ENCODE assay signal across 13 cellular contexts in the genomic region with DNA sequence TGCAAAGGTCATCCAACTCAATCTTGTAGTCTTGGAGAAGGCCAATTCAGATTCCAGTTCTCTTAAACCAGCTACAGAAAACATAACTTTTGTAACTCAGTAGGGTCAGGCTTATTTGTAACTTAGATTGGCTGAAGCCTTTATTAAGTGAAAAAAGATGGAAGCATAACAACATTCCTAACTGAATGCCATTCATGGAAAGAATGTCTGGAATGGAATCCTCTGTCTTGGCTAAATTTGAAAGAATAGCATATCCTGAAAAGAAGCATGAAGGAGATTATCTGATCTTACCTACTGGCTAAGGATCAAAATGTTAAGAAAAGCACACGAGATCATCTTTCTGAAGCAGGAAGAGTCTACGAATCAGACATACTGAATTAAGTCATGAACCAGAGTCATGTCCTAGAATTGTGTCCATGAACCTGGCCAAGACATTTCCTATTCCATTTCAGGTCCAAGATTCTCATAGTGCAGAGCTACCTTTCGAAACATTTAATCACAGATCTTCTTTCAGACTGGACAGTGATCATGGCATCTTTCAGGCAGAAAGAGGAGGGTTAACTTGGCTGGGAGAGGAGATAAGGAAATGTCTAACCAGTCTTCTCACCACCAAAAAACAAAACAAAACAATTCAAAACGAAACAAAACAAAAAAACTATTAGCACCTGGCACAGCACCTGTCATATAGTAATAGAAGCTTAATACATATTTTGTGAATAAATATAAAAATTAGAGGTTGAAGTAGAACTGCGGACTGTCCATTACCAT.
DNase-seq lines count a peak whose midpoint lies in the region; ATAC-seq and TF ChIP-seq lines count a peak whose summit lies in the region.
"Had no signal": no experiment of that assay in that cellular context is flagged by ENCODE, and none has a peak within 500 bp of the region (broad histone marks: within the 10 kb centered on the region; RNA-seq: fewer than 3 reads in every experiment).

No MANE protein-coding gene starts in this region.

- intact Hi-C loops in testis (cut with DNase I; ENCODE audit: low total_unique reads), result no loop called here

- TF ChIP-seq POLR2A in testis (IDR thresholded peaks at IDR 0.05), result no peak

- no peak overlapping the region for H2AFZ ChIP-seq in GM23338

- no peak for TF ChIP-seq CTCF in GM23338 (conservative IDR thresholded peaks at IDR 0.05; ENCODE audit: low read depth in 2 of 2)
- TF ChIP-seq CTCF in testis (IDR thresholded peaks at IDR 0.05), result no peak
- no peak for TF ChIP-seq CTCF in glutamatergic neuron (IDR thresholded peaks at IDR 0.05; ENCODE audit: partially characterized antibody, unreplicated experiment)

- H3F3A ChIP-seq in GM23338 (replicated peaks; ENCODE audit: low read depth), result no peaks in the 10 kb centered on the region

- peak overlapping the region; percentile 7 to 44 (median 38) for H3K27ac Mint-ChIP-seq in CD4-positive, CD25-positive, alpha-beta regulatory T cell
- H3K27ac Mint-ChIP-seq in GM23338 (no peak overlapping the region), glutamatergic neuron (ENCODE audit: unreplicated experiment) (no peak overlapping the region)
- H3K27ac Mint-ChIP-seq in naive thymus-derived CD8-positive, alpha-beta T cell, result peak overlapping the region in 9 of 10 donors; percentile 51 to 96 (median 84)
- H3K27ac Mint-ChIP-seq: dendritic cell treated with granulocyte-macrophage colony-stimulating factor and Interleukin-4, amounts not matched to agents 40 ng/mL and 50 ng/mL, for 4 days had no signal

- H3K27ac ChIP-seq in CD4-positive, CD25-positive, alpha-beta regulatory T cell (ENCODE audit: insufficient read depth, low read length, poor library complexity, severe bottlenecking), result no peak overlapping the region
- H3K27ac ChIP-seq in GM23338 (ENCODE audit: low read depth), result no peak overlapping the region
- no peak overlapping the region for H3K27ac ChIP-seq in testis

- H4K20me1 ChIP-seq in GM23338 (replicated peaks; ENCODE audit: insufficient read depth), result no peaks in the 10 kb centered on the region

- H3K9me3 ChIP-seq in CD4-positive, CD25-positive, alpha-beta regulatory T cell (ENCODE audit: control insufficient read depth in 2 of 2, low read length in 2 of 2), result no peaks in the 10 kb centered on the region
- H3K9me3 ChIP-seq in adipocyte (ENCODE audit: control insufficient read depth, low read length) (no peaks in the 10 kb centered on the region), testis (no peaks in the 10 kb centered on the region)
- H3K9me3 ChIP-seq: thoracic aorta had no signal

- peaks cover 27% of the 10 kb centered on the region for H3K4me1 ChIP-seq in CD4-positive, CD25-positive, alpha-beta regulatory T cell (ENCODE audit: control insufficient read depth, insufficient read depth, low read length, poor library complexity, severe bottlenecking)
- H3K4me1 ChIP-seq in GM23338 (ENCODE audit: insufficient read depth), result 0 out of 2 replicates have a peak, but pooled peaks cover 5% of the 10 kb centered on the region
- H3K4me1 ChIP-seq in adipocyte (ENCODE audit: control insufficient read depth, insufficient read depth, low read length), result peaks cover 40% of the 10 kb centered on the region
- peaks cover 6% of the 10 kb centered on the region for H3K4me1 ChIP-seq in testis

- H3K36me3 ChIP-seq in CD4-positive, CD25-positive, alpha-beta regulatory T cell (ENCODE audit: control insufficient read depth, insufficient read depth, low read length), result no peaks in the 10 kb centered on the region
- no peaks in the 10 kb centered on the region for H3K36me3 ChIP-seq in GM23338 (ENCODE audit: insufficient read depth)
- no peaks in the 10 kb centered on the region for H3K36me3 ChIP-seq in adipocyte (ENCODE audit: control insufficient read depth, insufficient read depth, low read length, severe bottlenecking)
- no peaks in the 10 kb centered on the region for H3K36me3 ChIP-seq in testis (ENCODE audit: low read depth, missing control alignments)
- H3K36me3 ChIP-seq: thoracic aorta had no signal

- H3K4me3 Mint-ChIP-seq in CD4-positive, CD25-positive, alpha-beta regulatory T cell, result peak overlapping the region in 3 of 4 donors; percentile 16 to 41 (median 36)
- H3K4me3 Mint-ChIP-seq in GM23338, result no peak overlapping the region
- peak overlapping the region in 9 of 10 donors; percentile 33 to 77 (median 57) for H3K4me3 Mint-ChIP-seq in naive thymus-derived CD8-positive, alpha-beta T cell
- no peak overlapping the region for H3K4me3 Mint-ChIP-seq in glutamatergic neuron (ENCODE audit: unreplicated experiment)
- H3K4me3 Mint-ChIP-seq: dendritic cell treated with granulocyte-macrophage colony-stimulating factor and Interleukin-4, amounts not matched to agents 40 ng/mL and 50 ng/mL, for 4 days had no signal

- POLR2A ChIA-PET in naive thymus-derived CD8-positive, alpha-beta T cell (lab: Charles Lee), result interaction anchor here (1.0 to 2.4 kb wide), 2 partner anchors 10 to 53 kb away, joined by 3 to 8 read pairs; no protein-coding TSS in a partner anchor

- no peaks in the 10 kb centered on the region for H3K36me3 Mint-ChIP-seq in CD4-positive, CD25-positive, alpha-beta regulatory T cell
- H3K36me3 Mint-ChIP-seq in GM23338 (ENCODE audit: low read depth) (peaks cover under 1% of the 10 kb centered on the region; the same call in 1 of the 3 replicates), glutamatergic neuron (ENCODE audit: unreplicated experiment) (peaks cover 2% of the 10 kb centered on the region)
- peaks cover 0 to 5% (median 0%) of the 10 kb centered on the region in 3 donors for H3K36me3 Mint-ChIP-seq in naive thymus-derived CD8-positive, alpha-beta T cell

- no peaks in the 10 kb centered on the region for H3K27me3 Mint-ChIP-seq in CD4-positive, CD25-positive, alpha-beta regulatory T cell
- H3K27me3 Mint-ChIP-seq in GM23338 (ENCODE audit: insufficient read depth, low read depth, poor library complexity) (peaks cover 3% of the 10 kb centered on the region), glutamatergic neuron (ENCODE audit: unreplicated experiment) (peaks cover 2% of the 10 kb centered on the region)
- H3K27me3 Mint-ChIP-seq in naive thymus-derived CD8-positive, alpha-beta T cell, result no peaks in the 10 kb centered on the region
- H3K27me3 Mint-ChIP-seq: dendritic cell treated with granulocyte-macrophage colony-stimulating factor and Interleukin-4, amounts not matched to agents 40 ng/mL and 50 ng/mL, for 4 days had no signal

- no peak for DNase-seq in CD4-positive, CD25-positive, alpha-beta regulatory T cell
- DNase-seq in GM23338 (ENCODE audit: low spot score) (peak; percentile 34), adipocyte (ENCODE audit: low read depth) (peak; percentile 44), NCI-H446 treated with DMSO at 0.1 percent for 48 hours (lab: John Stamatoyannopoulos, UW) (no peak), testis (no peak), HuH-7 (ENCODE audit: low spot score) (no peak), glutamatergic neuron (no peak)
- DNase-seq in naive thymus-derived CD8-positive, alpha-beta T cell, result no peak
- DNase-seq: MV-4-11; NCI-H748 treated with DMSO at 0.1 percent for 48 hours; stimulated activated CD4-positive, alpha-beta T cell treated with anti-CD3 and anti-CD28 coated beads, Interleukin-4, amount 100 ng/mL, for 4 hours had no signal

- H3K9me2 ChIP-seq in GM23338 (ENCODE audit: insufficient read depth), result peaks cover under 1% of the 10 kb centered on the region; the same call in 1 of the 2 replicates

- H3K9me3 Mint-ChIP-seq in CD4-positive, CD25-positive, alpha-beta regulatory T cell, result peaks cover 0 to 2% (median 0%) of the 10 kb centered on the region in 7 donors
- peaks cover 4% of the 10 kb centered on the region for H3K9me3 Mint-ChIP-seq in GM23338
- H3K9me3 Mint-ChIP-seq in naive thymus-derived CD8-positive, alpha-beta T cell, result peaks cover 0 to 22% (median 7%) of the 10 kb centered on the region in 9 donors
- peaks cover 2% of the 10 kb centered on the region for H3K9me3 Mint-ChIP-seq in glutamatergic neuron (ENCODE audit: unreplicated experiment)

- H3K27me3 ChIP-seq in CD4-positive, CD25-positive, alpha-beta regulatory T cell (ENCODE audit: control insufficient read depth, insufficient read depth, low read length), result no peaks in the 10 kb centered on the region
- H3K27me3 ChIP-seq in GM23338 (ENCODE audit: insufficient read depth) (no peaks in the 10 kb centered on the region), adipocyte (replicated peaks; ENCODE audit: control insufficient read depth, insufficient read depth, low read length) (no peaks in the 10 kb centered on the region), testis (no peaks in the 10 kb centered on the region)

- no peak overlapping the region for H3K4me2 ChIP-seq in GM23338

- peak overlapping the region; percentile 59 for H3K4me3 ChIP-seq in CD4-positive, CD25-positive, alpha-beta regulatory T cell (ENCODE audit: low read depth, low read length)
- H3K4me3 ChIP-seq in GM23338 (no peak overlapping the region), adipocyte (ENCODE audit: low read length) (no peak overlapping the region), testis (no peak overlapping the region)
- H3K4me3 ChIP-seq: thoracic aorta had no signal

- no peak for ATAC-seq in CD4-positive, CD25-positive, alpha-beta regulatory T cell (ENCODE audit: low read depth in 2 of 2)
- ATAC-seq in GM23338, result no peak
- no peak for ATAC-seq in naive thymus-derived CD8-positive, alpha-beta T cell

- no peak overlapping the region for H3K9ac ChIP-seq in adipocyte (ENCODE audit: low read length)

- 71% methylated on average over 5 of the region's 5 CpGs for WGBS in testis, 2 donors

- peaks cover 28 to 55% (median 41%) of the 10 kb centered on the region in 4 donors for H3K4me1 Mint-ChIP-seq in CD4-positive, CD25-positive, alpha-beta regulatory T cell
- peaks cover 11% of the 10 kb centered on the region; the same call in 2 of the 3 replicates for H3K4me1 Mint-ChIP-seq in GM23338
- peaks cover 26 to 87% (median 68%) of the 10 kb centered on the region in 4 donors for H3K4me1 Mint-ChIP-seq in naive thymus-derived CD8-positive, alpha-beta T cell
- H3K4me1 Mint-ChIP-seq in glutamatergic neuron (ENCODE audit: low read depth, unreplicated experiment), result no peaks in the 10 kb centered on the region

- H3K79me2 ChIP-seq in GM23338 (replicated peaks; ENCODE audit: insufficient read depth), result no peaks in the 10 kb centered on the region

TF ChIP-seq in GM23338, 12 proteins besides CTCF, POLR2A, EP300 and RAD21 (continues in another document):
- TF ChIP-seq POLR2AphosphoS5 (IDR thresholded peaks at IDR 0.05; ENCODE audit: low read depth) (no peak), ZNF331 (CRISPR knock-in tag; IDR thresholded peaks at IDR 0.05; ENCODE audit: low read depth) (no peak), NANOG (IDR thresholded peaks at IDR 0.05; ENCODE audit: borderline replicate concordance) (no peak), CREB1 (CRISPR knock-in tag; IDR thresholded peaks at IDR 0.05; ENCODE audit: low read depth) (no peak)

Comparison
In these comparisons a context has a peak if more than half of its experiments do, and no peak if none do; other contexts are left out.
1. DNase-seq: peak in GM23338 (single experiment) and adipocyte (single experiment); none in CD4-positive, CD25-positive, alpha-beta regulatory T cell (0 of 3), naive thymus-derived CD8-positive, alpha-beta T cell (0 of 10), NCI-H446 treated with DMSO at 0.1 percent for 48 hours (single experiment), testis (single experiment), HuH-7 (single experiment) and glutamatergic neuron (single experiment).
2. H3K27ac Mint-ChIP-seq: peak in CD4-positive, CD25-positive, alpha-beta regulatory T cell (3 of 3) and naive thymus-derived CD8-positive, alpha-beta T cell (9 of 10); none in GM23338 (single experiment) and glutamatergic neuron (single experiment).
3. H3K4me3 Mint-ChIP-seq: peak in CD4-positive, CD25-positive, alpha-beta regulatory T cell (3 of 4) and naive thymus-derived CD8-positive, alpha-beta T cell (9 of 10); none in GM23338 (single experiment) and glutamatergic neuron (single experiment).